ENCODE assay signal across 16 cellular contexts in genomic region chr3:53224536-53224935, GRCh38.
"Had no signal": no experiment of that assay in that cellular context is flagged by ENCODE, and none has a peak within 500 bp of the region (broad histone marks: within the 10 kb centered on the region; RNA-seq: fewer than 3 reads in every experiment).

No MANE protein-coding gene starts in this region.

- H3K27ac Mint-ChIP-seq: activated CD4-positive, alpha-beta memory T cell treated with anti-CD3 and anti-CD28 coated beads for 36 hours; memory B cell; natural killer cell; T-cell had no signal

- H3K4me3 ChIP-seq: esophagus muscularis mucosa, psoas muscle, tibial nerve had no signal

- H3K27me3 ChIP-seq: esophagus muscularis mucosa, tibial nerve had no signal

- H3K4me3 Mint-ChIP-seq: activated CD4-positive, alpha-beta memory T cell treated with anti-CD3 and anti-CD28 coated beads for 36 hours; activated T-cell treated with anti-CD3 and anti-CD28 coated beads, Interleukin-2, amount 50 U/mL, for 4 hours; memory B cell; natural killer cell; T-cell had no signal

- H3K27me3 Mint-ChIP-seq: activated CD4-positive, alpha-beta memory T cell treated with anti-CD3 and anti-CD28 coated beads for 36 hours; memory B cell; T-cell had no signal

- H3K36me3 Mint-ChIP-seq: activated naive CD4-positive, alpha-beta T cell treated with anti-CD3 and anti-CD28 coated beads, Interleukin-2, amount 50 U/mL, for 72 hours; natural killer cell had no signal

- H3K4me1 Mint-ChIP-seq: memory B cell had no signal

- H3K27ac ChIP-seq: esophagus muscularis mucosa, psoas muscle, tibial nerve, VCaP had no signal

- H3K9me3 ChIP-seq: esophagus muscularis mucosa, psoas muscle, tibial nerve had no signal

- H3K4me1 ChIP-seq: psoas muscle had no signal

- ATAC-seq: activated naive CD4-positive, alpha-beta T cell treated with anti-CD3 and anti-CD28 coated beads, Interleukin-2, amount 50 U/mL, for 72 hours; activated T-cell treated with anti-CD3 and anti-CD28 coated beads, Interleukin-2, amount 50 U/mL, for 4 hours; left ventricle myocardium superior; natural killer cell; T-cell had no signal

- H3K9me3 Mint-ChIP-seq: activated CD4-positive, alpha-beta memory T cell treated with anti-CD3 and anti-CD28 coated beads for 36 hours; activated naive CD4-positive, alpha-beta T cell treated with anti-CD3 and anti-CD28 coated beads, Interleukin-2, amount 50 U/mL, for 72 hours; activated T-cell treated with anti-CD3 and anti-CD28 coated beads, Interleukin-2, amount 50 U/mL, for 4 hours; memory B cell; natural killer cell; T-cell had no signal

- DNase-seq: activated CD4-positive, alpha-beta memory T cell treated with anti-CD3 and anti-CD28 coated beads for 36 hours; activated effector memory CD4-positive, alpha-beta T cell treated with anti-CD3 and anti-CD28 coated beads, Interleukin-2, amount 50 U/mL, for 16 hours; activated T-cell treated with anti-CD3 and anti-CD28 coated beads, Interleukin-2, amount 50 U/mL, for 4 hours; amniotic stem cell; hippocampal formation; natural killer cell; stimulated activated CD4-positive, alpha-beta T cell treated with anti-CD3 and anti-CD28 coated beads, Interleukin-12 subunit alpha, Interleukin-12 subunit beta, amount 100 ng/mL, for 4 hours; substantia nigra; T-cell had no signal
